ENCODE assay signal across 19 cellular contexts in the genomic region with DNA sequence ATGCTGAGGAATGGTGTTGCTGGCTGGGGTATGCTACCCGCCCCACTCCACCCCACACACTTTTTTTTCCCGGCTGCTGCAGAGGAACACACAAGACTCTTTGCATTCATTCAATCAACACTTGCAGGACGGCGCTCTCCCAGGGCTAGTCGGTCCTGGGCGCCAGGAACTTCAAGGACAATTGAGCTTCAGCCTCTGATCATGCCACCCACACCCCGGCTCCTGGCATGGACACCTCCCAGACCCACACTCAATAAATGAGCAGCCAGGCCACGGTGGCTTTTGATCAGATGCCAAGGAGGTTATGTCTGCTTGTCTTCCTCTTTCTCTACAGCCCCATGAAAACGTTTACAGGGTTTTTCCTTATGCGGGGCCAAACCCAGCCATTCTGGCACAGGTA. TPM values are rescaled to one million over a fixed set of nuclear protein-coding genes. Genes with fewer than 3 reads are reported as not detected.
A peak's percentile ranks its signal among the peaks of the same experiment; 100 is the strongest.
DNase-seq lines count a peak whose midpoint lies in the region; ATAC-seq and TF ChIP-seq lines count a peak whose summit lies in the region.
"Had no signal": no experiment of that assay in that cellular context is flagged by ENCODE, and none has a peak within 500 bp of the region (broad histone marks: within the 10 kb centered on the region; RNA-seq: fewer than 3 reads in every experiment).

No MANE protein-coding gene starts in this region.

- H3K9me2 ChIP-seq in OCI-LY1 (ENCODE audit: low read depth, low read length) = no peaks in the 10 kb centered on the region

- intact Hi-C loops in heart left ventricle (cut with DNase I) = no loop called here

- H3K27ac Mint-ChIP-seq in CD8-positive, alpha-beta memory T cell = peak overlapping the region in 7 of 8 donors; percentile 5 to 86 (median 71)
- H3K27ac Mint-ChIP-seq: activated T-helper 2 cell treated with anti-CD3 and anti-CD28 coated beads, Interferon-gamma antibody, Interleukin-2, Interleukin-4, amounts not matched to agents 10 μg/mL and 5 μg/mL and 100 μg/mL, durations not matched to agents 14 hours and 24 hours and 36 hours had no signal

- H3K36me3 Mint-ChIP-seq in CD8-positive, alpha-beta memory T cell = peaks cover 0 to 63% (median 4%) of the 10 kb centered on the region in 3 donors

- peaks cover 24% of the 10 kb centered on the region for H3K4me1 ChIP-seq in CD8-positive, alpha-beta memory T cell (ENCODE audit: insufficient read depth, low read length)
- peaks cover 83% of the 10 kb centered on the region for H3K4me1 ChIP-seq in OCI-LY1 (ENCODE audit: insufficient read depth, low read length, severe bottlenecking)
- peaks cover 0 to 60% (median 20%) of the 10 kb centered on the region in 12 donors for H3K4me1 ChIP-seq in heart left ventricle
- peaks cover 8 to 12% of the 10 kb centered on the region in 2 experiments for H3K4me1 ChIP-seq in trophoblast cell (ENCODE audit: control insufficient read depth in 1 of 2, insufficient read depth in 2 of 2, low read length in 2 of 2)

- H2BK5ac ChIP-seq in trophoblast cell (ENCODE audit: low read depth, low read length, poor library complexity) = no peak overlapping the region

- H3K9ac ChIP-seq in OCI-LY1 (ENCODE audit: low read length) = peak overlapping the region; percentile 11; the same call in 1 of the 2 replicates
- H3K9ac ChIP-seq in trophoblast cell (ENCODE audit: low read length) = no peak overlapping the region

- H3K27me3 Mint-ChIP-seq in CD8-positive, alpha-beta memory T cell = no peaks in the 10 kb centered on the region

- H3K18ac ChIP-seq in trophoblast cell (ENCODE audit: low read length) = no peak overlapping the region

- no peaks in the 10 kb centered on the region for H3F3A ChIP-seq in OCI-LY1 (ENCODE audit: insufficient read depth, low read length)

- no peak for DNase-seq in CD8-positive, alpha-beta memory T cell
- peak in 1 of 5 donors; percentile 49 for DNase-seq in heart left ventricle
- no peak for DNase-seq in trophoblast cell
- no peak for DNase-seq in cortex of kidney (lab: John Stamatoyannopoulos, UW)
- DNase-seq in SIG-M5 treated with dmso at 0.1 percent for 504 hours (lab: John Stamatoyannopoulos, UW; ENCODE audit: unreplicated experiment) = no peak
- no peak for DNase-seq in NCI-H526 (lab: John Stamatoyannopoulos, UW)
- DNase-seq: activated CD4-positive, CD25-positive, alpha-beta regulatory T cell treated with anti-CD3 and anti-CD28 coated beads, Interleukin-2, amount 50 U/mL, for 72 hours; COR-L47; islet precursor cell; NCI-H1105 treated with DMSO at 0.1 percent for 48 hours; NCI-H510A treated with DMSO at 0.1 percent for 48 hours; stimulated activated CD4-positive, alpha-beta T cell treated with anti-CD3 and anti-CD28 coated beads, Interleukin-2, amount 100 ng/mL, for 24 hours; stimulated activated naive CD4-positive, alpha-beta T cell had no signal

- H3K9me3 ChIP-seq in CD8-positive, alpha-beta memory T cell (ENCODE audit: low read length) = no peaks in the 10 kb centered on the region
- H3K9me3 ChIP-seq in OCI-LY1 (ENCODE audit: low read length) (no peaks in the 10 kb centered on the region), heart left ventricle (no peaks in the 10 kb centered on the region), trophoblast cell (ENCODE audit: insufficient read depth, low read depth, low read length) (no peaks in the 10 kb centered on the region)

- H4K20me1 ChIP-seq in OCI-LY1 (ENCODE audit: insufficient read depth, low read length) = no peaks in the 10 kb centered on the region

- H3K9me3 Mint-ChIP-seq in CD8-positive, alpha-beta memory T cell = no peaks in the 10 kb centered on the region
- H3K9me3 Mint-ChIP-seq: activated T-helper 2 cell treated with anti-CD3 and anti-CD28 coated beads, Interferon-gamma antibody, Interleukin-2, Interleukin-4, amounts not matched to agents 10 μg/mL and 5 μg/mL and 100 μg/mL, durations not matched to agents 14 hours and 24 hours and 36 hours had no signal

- peak overlapping the region; percentile 48 for H4K91ac ChIP-seq in trophoblast cell (ENCODE audit: low read depth, low read length)

- H3K27ac ChIP-seq in CD8-positive, alpha-beta memory T cell (ENCODE audit: low read depth, low read length) = no peak overlapping the region
- peak overlapping the region; percentile 83 for H3K27ac ChIP-seq in OCI-LY1 (ENCODE audit: low read depth, low read length, poor library complexity, severe bottlenecking)
- H3K27ac ChIP-seq in heart left ventricle = peak overlapping the region in 2 of 12 donors; percentile 29 to 37
- H3K27ac ChIP-seq in trophoblast cell (ENCODE audit: low read depth, low read length) = no peak overlapping the region
- H3K27ac ChIP-seq: cardiac muscle cell, SK-N-MC had no signal

- H2BK120ac ChIP-seq in trophoblast cell (ENCODE audit: insufficient read depth, low read length, poor library complexity) = peak overlapping the region; percentile 35

- ATAC-seq in heart left ventricle = peak in 3 of 4 donors; percentile 15 to 26 (median 24)
- no peak for ATAC-seq in HG02763 (IDR thresholded peaks at IDR 0.05; ENCODE audit: unreplicated experiment)

- no peak overlapping the region for H3K23ac ChIP-seq in trophoblast cell (ENCODE audit: low read length)

- H2AK5ac ChIP-seq in trophoblast cell (ENCODE audit: low read length) = peak overlapping the region; percentile 57

- H2BK12ac ChIP-seq in trophoblast cell (ENCODE audit: low read length) = peak overlapping the region; percentile 38

- peak overlapping the region; percentile 34 for H3K14ac ChIP-seq in trophoblast cell (ENCODE audit: low read length)

- H3K4ac ChIP-seq in trophoblast cell (ENCODE audit: low read depth, low read length) = no peak overlapping the region

- no peak overlapping the region for H2AFZ ChIP-seq in OCI-LY1 (ENCODE audit: low read length)
- H2AFZ ChIP-seq in trophoblast cell (ENCODE audit: insufficient read depth, low read length, poor library complexity) = no peak overlapping the region

- H3K4me2 ChIP-seq in OCI-LY1 (ENCODE audit: low read length) (peak overlapping the region; percentile 38; the same call in 1 of the 2 replicates), trophoblast cell (ENCODE audit: low read length) (no peak overlapping the region)

- peak overlapping the region in 4 of 7 donors; percentile 12 to 57 (median 50) for H3K4me3 Mint-ChIP-seq in CD8-positive, alpha-beta memory T cell

- H4K8ac ChIP-seq in trophoblast cell (ENCODE audit: low read depth, low read length) = no peak overlapping the region

- no peak overlapping the region for H3K4me3 ChIP-seq in CD8-positive, alpha-beta memory T cell (ENCODE audit: low read length)
- no peak overlapping the region for H3K4me3 ChIP-seq in OCI-LY1 (ENCODE audit: low read depth, low read length, poor library complexity, severe bottlenecking)
- H3K4me3 ChIP-seq in heart left ventricle = no peak overlapping the region
- no peak overlapping the region for H3K4me3 ChIP-seq in trophoblast cell (ENCODE audit: low read depth, low read length)
- H3K4me3 ChIP-seq: cardiac muscle cell, SK-N-MC had no signal

- H4K12ac ChIP-seq in trophoblast cell (ENCODE audit: low read depth, low read length) = no peak overlapping the region

- no peak for TF ChIP-seq CTCF in OCI-LY1 (IDR thresholded peaks at IDR 0.05; ENCODE audit: low read length)
- TF ChIP-seq CTCF in heart left ventricle (IDR thresholded peaks at IDR 0.05) = no peak

- H3K79me2 ChIP-seq in OCI-LY1 (ENCODE audit: insufficient read depth, low read length) (peaks cover 36% of the 10 kb centered on the region), trophoblast cell (ENCODE audit: control insufficient read depth, insufficient read depth, low read length, poor library complexity) (no peaks in the 10 kb centered on the region)

- CTCF ChIA-PET in CD8-positive, alpha-beta memory T cell (lab: Charles Lee) = interaction anchor here (0.8 kb wide), 1 partner anchor 74 kb away, joined by 3 read pairs; no protein-coding TSS in a partner anchor

- H3K79me1 ChIP-seq in trophoblast cell (ENCODE audit: low read length) = peaks cover 22% of the 10 kb centered on the region

- no peaks in the 10 kb centered on the region for H3K27me3 ChIP-seq in CD8-positive, alpha-beta memory T cell (ENCODE audit: insufficient read depth, low read length, poor library complexity, severe bottlenecking)
- H3K27me3 ChIP-seq in OCI-LY1 (ENCODE audit: insufficient read depth, low read length) (no peaks in the 10 kb centered on the region), heart left ventricle (no peaks in the 10 kb centered on the region), trophoblast cell (ENCODE audit: insufficient read depth, low read length) (no peaks in the 10 kb centered on the region)
- H3K27me3 ChIP-seq: cardiac muscle cell had no signal

- 22 to 31% (median 29%) methylated on average over 10 of the region's 10 CpGs for whole genome bisulfite sequencing in heart left ventricle, 4 donors
- no CpG with 5 or more reads among the region's 10 CpGs for WGBS in trophoblast cell (ENCODE audit: extremely low coverage, insufficient coverage, insufficient read length)

- peaks cover 79 to 95% (median 94%) of the 10 kb centered on the region in 3 donors for H3K4me1 Mint-ChIP-seq in CD8-positive, alpha-beta memory T cell

- no peak for TF ChIP-seq POLR2A in heart left ventricle (IDR thresholded peaks at IDR 0.05)

- POLR2A ChIA-PET in CD8-positive, alpha-beta memory T cell (lab: Charles Lee) = no interaction called here

- peaks cover 4% of the 10 kb centered on the region for H3K36me3 ChIP-seq in CD8-positive, alpha-beta memory T cell (ENCODE audit: insufficient read depth, low read length)
- H3K36me3 ChIP-seq in OCI-LY1 (ENCODE audit: insufficient read depth, low read length) = peaks cover 9% of the 10 kb centered on the region; the same call in 1 of the 2 replicates
- H3K36me3 ChIP-seq in heart left ventricle = peaks cover 0 to 3% (median 0%) of the 10 kb centered on the region in 9 donors
- H3K36me3 ChIP-seq in trophoblast cell (ENCODE audit: control insufficient read depth in 1 of 2, insufficient read depth in 2 of 2, low read length in 2 of 2) = peaks cover 0 to under 1% of the 10 kb centered on the region in 2 experiments
- H3K36me3 ChIP-seq: cardiac muscle cell had no signal

RNA-seq across cellular contexts. Expression of a gene that starts 19.8 kb away (rescaled TPM):
- total RNA-seq in CD8-positive, alpha-beta memory T cell = 10 to 100 TPM; 36.7 to 37.3 TPM
- 201 TPM for polyA plus RNA-seq in CD8-positive, alpha-beta memory T cell
- total RNA-seq in heart left ventricle = 100 to 1,000 TPM in 1 of 9 donors, 10 to 100 TPM in 8; 12.1 to 103 (median 25.2) TPM
- 10 to 100 TPM; 24.3 to 51.7 TPM for polyA plus RNA-seq in heart left ventricle
- polyA plus RNA-seq in trophoblast cell (2013) = 19.1 and 19.8 TPM in 2 replicates

RNA-seq across cellular contexts. Expression of a gene that starts 47.7 kb away (rescaled TPM):
- total RNA-seq in CD8-positive, alpha-beta memory T cell = not detected
- not detected for polyA plus RNA-seq in CD8-positive, alpha-beta memory T cell
- 1 to 10 TPM in 2 of 9 donors, under 1 TPM in 4, not detected in 3; 0.19 to 3.2 (median 0.43) TPM for total RNA-seq in heart left ventricle
- polyA plus RNA-seq in heart left ventricle = under 1 TPM; 0.23 to 0.42 TPM
- not detected in 2 replicates for polyA plus RNA-seq in trophoblast cell (2013)
- total RNA-seq: activated T-helper 2 cell treated with anti-CD3 and anti-CD28 coated beads, Interferon-gamma antibody, Interleukin-2, Interleukin-4, amounts not matched to agents 10 μg/mL and 5 μg/mL and 100 μg/mL, durations not matched to agents 14 hours and 24 hours and 36 hours; cardiac muscle cell had no signal
- polyA plus RNA-seq: cardiac muscle cell had no signal

RNA-seq across cellular contexts. Expression of a gene that starts 51.6 kb away (rescaled TPM):
- total RNA-seq in CD8-positive, alpha-beta memory T cell = not detected
- polyA plus RNA-seq in CD8-positive, alpha-beta memory T cell = not detected
- total RNA-seq in heart left ventricle = not detected
- polyA plus RNA-seq in heart left ventricle = not detected
- polyA plus RNA-seq in trophoblast cell (2013) = not detected in 2 replicates
- total RNA-seq: activated T-helper 2 cell treated with anti-CD3 and anti-CD28 coated beads, Interferon-gamma antibody, Interleukin-2, Interleukin-4, amounts not matched to agents 10 μg/mL and 5 μg/mL and 100 μg/mL, durations not matched to agents 14 hours and 24 hours and 36 hours; cardiac muscle cell; omental fat pad had no signal

RNA-seq across cellular contexts. Expression of a gene that starts 57.9 kb away (rescaled TPM):
- 10 to 100 TPM; 53.9 to 58.8 TPM for total RNA-seq in CD8-positive, alpha-beta memory T cell
- 41.5 TPM for polyA plus RNA-seq in CD8-positive, alpha-beta memory T cell
- total RNA-seq in heart left ventricle = 10 to 100 TPM; 15.1 to 28.0 (median 23.1) TPM
- polyA plus RNA-seq in heart left ventricle = 10 to 100 TPM; 17.3 to 23.8 TPM
- 27.7 and 27.8 TPM in 2 replicates for polyA plus RNA-seq in trophoblast cell (2013)
